ENCODE assay signal across 8 cellular contexts in genomic region chr3:50602675-50603191, GRCh38. TPM values are rescaled to one million over a fixed set of nuclear protein-coding genes. Genes with fewer than 3 reads are reported as not detected.
DNase-seq lines count a peak whose midpoint lies in the region; ATAC-seq, FAIRE-seq and TF ChIP-seq lines count a peak whose summit lies in the region.

No MANE protein-coding gene starts in this region.

- H3K4me1 Mint-ChIP-seq in activated CD8-positive, alpha-beta T cell treated with anti-CD3 and anti-CD28 coated beads, Interleukin-2, amount 10 ng/mL, durations not matched to agents 7 days and 5 days (ENCODE audit: low read depth): peaks cover 85% of the 10 kb centered on the region

- peaks cover 99% of the 10 kb centered on the region for H3K4me1 ChIP-seq in DND-41 (ENCODE audit: insufficient read depth, low read length)
- H3K4me1 ChIP-seq in right atrium auricular region: peaks cover 0 to 88% of the 10 kb centered on the region in 2 donors
- peaks cover 12% of the 10 kb centered on the region for H3K4me1 ChIP-seq in smooth muscle cell (ENCODE audit: low read depth)

- FAIRE-seq in RCC 7860 (lab: Jason Lieb, UNC): no peak

- peak overlapping the region; percentile 91 for H3K9ac ChIP-seq in DND-41 (ENCODE audit: low read depth, low read length)
- no peak overlapping the region for H3K9ac ChIP-seq in smooth muscle cell (ENCODE audit: low read depth)

- H3K36me3 Mint-ChIP-seq in activated CD8-positive, alpha-beta T cell treated with anti-CD3 and anti-CD28 coated beads, Interleukin-2, amount 10 ng/mL, durations not matched to agents 7 days and 5 days (ENCODE audit: low read depth): peaks cover 91% of the 10 kb centered on the region

- H3K4me3 ChIP-seq in DND-41 (ENCODE audit: low read depth in 1 of 2, low read length in 2 of 2) (peak overlapping the region in 1 of 2 experiments; percentile 82; a peak in 2 of 4 replicates), right atrium auricular region (no peak overlapping the region), smooth muscle cell (no peak overlapping the region)

- H3K27me3 ChIP-seq in DND-41 (ENCODE audit: insufficient read depth, low read length, poor library complexity): no peaks in the 10 kb centered on the region
- H3K27me3 ChIP-seq in right atrium auricular region: no peaks in the 10 kb centered on the region
- no peaks in the 10 kb centered on the region for H3K27me3 ChIP-seq in smooth muscle cell (ENCODE audit: low read depth)

- H3K9me3 ChIP-seq in DND-41 (ENCODE audit: insufficient read depth, low read length, severe bottlenecking) (no peaks in the 10 kb centered on the region), right atrium auricular region (no peaks in the 10 kb centered on the region), smooth muscle cell (replicated peaks; ENCODE audit: low read depth) (no peaks in the 10 kb centered on the region)

- 77% methylated on average over 8 of the region's 8 CpGs for WGBS in smooth muscle cell (ENCODE audit: low lambda C conversion rate)

- CTCF ChIA-PET in activated CD8-positive, alpha-beta T cell treated with anti-CD3 and anti-CD28 coated beads, Interleukin-2, amount 10 ng/mL, durations not matched to agents 7 days and 5 days (lab: Charles Lee): interaction anchor here (1.0 to 29.5 kb wide), 7 partner anchors 9 to 262 kb away, joined by 3 to 1321 read pairs (median 11); partner anchors contain the start of genes C3orf18, CISH, HEMK1 and RASSF1

- POLR2A ChIA-PET in activated CD8-positive, alpha-beta T cell treated with anti-CD3 and anti-CD28 coated beads, Interleukin-2, amount 10 ng/mL, durations not matched to agents 7 days and 5 days (lab: Charles Lee): interaction anchor here (0.6 to 22.1 kb wide), 5 partner anchors 11 to 262 kb away, joined by 3 to 1664 read pairs (median 398); partner anchors contain the start of genes C3orf18, CISH, HEMK1 and MAPKAPK3

- peak overlapping the region; percentile 85 for H3K4me2 ChIP-seq in DND-41 (ENCODE audit: insufficient read depth, low read length)
- H3K4me2 ChIP-seq in smooth muscle cell: no peak overlapping the region

- H3K27me3 Mint-ChIP-seq in activated CD8-positive, alpha-beta T cell treated with anti-CD3 and anti-CD28 coated beads, Interleukin-2, amount 10 ng/mL, durations not matched to agents 7 days and 5 days (ENCODE audit: low read depth): no peaks in the 10 kb centered on the region

- H2AFZ ChIP-seq in DND-41 (ENCODE audit: low read depth, low read length) (no peak overlapping the region), smooth muscle cell (ENCODE audit: low read depth) (no peak overlapping the region)

- no peak for DNase-seq in DND-41
- DNase-seq in activated CD8-positive, alpha-beta T cell treated with anti-CD3 and anti-CD28 coated beads, Interleukin-2, amount 10 ng/mL, durations not matched to agents 7 days and 5 days: no peak
- no peak for DNase-seq in right atrium auricular region (ENCODE audit: low spot score)
- DNase-seq in smooth muscle cell (lab: John Stamatoyannopoulos, UW; ENCODE audit: unreplicated experiment): no peak
- no peak for DNase-seq in RCC 7860 (ENCODE audit: low spot score)

- H3K36me3 ChIP-seq in DND-41 (ENCODE audit: insufficient read depth, low read length) (peaks cover 47% of the 10 kb centered on the region), right atrium auricular region (peaks cover 16% of the 10 kb centered on the region), smooth muscle cell (ENCODE audit: low read depth) (no peaks in the 10 kb centered on the region)

- peak; percentile 0 for ATAC-seq in DND-41 (ENCODE audit: insufficient read depth, low read depth)
- no peak for ATAC-seq in activated CD8-positive, alpha-beta T cell treated with anti-CD3 and anti-CD28 coated beads, Interleukin-2, amount 10 ng/mL, durations not matched to agents 7 days and 5 days
- no peak for ATAC-seq in HG02973 (IDR thresholded peaks at IDR 0.05; ENCODE audit: unreplicated experiment)
- no peak for ATAC-seq in GM21390 (IDR thresholded peaks at IDR 0.05; ENCODE audit: unreplicated experiment)
- no peak for ATAC-seq in HG03457 (IDR thresholded peaks at IDR 0.05; ENCODE audit: unreplicated experiment)

- H3K27ac ChIP-seq in DND-41 (ENCODE audit: low read length): peak overlapping the region; percentile 99
- H3K27ac ChIP-seq in right atrium auricular region: peak overlapping the region; percentile 94 to 98
- H3K27ac ChIP-seq in smooth muscle cell (ENCODE audit: low read depth): peak overlapping the region; percentile 76

- H3K27ac Mint-ChIP-seq in activated CD8-positive, alpha-beta T cell treated with anti-CD3 and anti-CD28 coated beads, Interleukin-2, amount 10 ng/mL, durations not matched to agents 7 days and 5 days: peak overlapping the region; percentile 97

- peaks cover 25% of the 10 kb centered on the region for H4K20me1 ChIP-seq in DND-41 (ENCODE audit: insufficient read depth, low read length)
- H4K20me1 ChIP-seq in smooth muscle cell (ENCODE audit: low read depth): no peaks in the 10 kb centered on the region

- peak overlapping the region; percentile 94 for H3K4me3 Mint-ChIP-seq in activated CD8-positive, alpha-beta T cell treated with anti-CD3 and anti-CD28 coated beads, Interleukin-2, amount 10 ng/mL, durations not matched to agents 7 days and 5 days

- H3K9me3 Mint-ChIP-seq in activated CD8-positive, alpha-beta T cell treated with anti-CD3 and anti-CD28 coated beads, Interleukin-2, amount 10 ng/mL, durations not matched to agents 7 days and 5 days (ENCODE audit: insufficient read depth): no peaks in the 10 kb centered on the region

- H3K79me2 ChIP-seq in DND-41 (ENCODE audit: insufficient read depth, low read length) (peaks cover 82% of the 10 kb centered on the region), smooth muscle cell (ENCODE audit: low read depth) (no peaks in the 10 kb centered on the region)

- peaks cover 6% of the 10 kb centered on the region for H3F3A ChIP-seq in smooth muscle cell (ENCODE audit: low read depth)

- TF ChIP-seq CTCF in DND-41 (IDR thresholded peaks at IDR 0.05; ENCODE audit: borderline replicate concordance, extremely low read depth, low read length, poor library complexity, severe bottlenecking) (no peak), right atrium auricular region (IDR thresholded peaks at IDR 0.05) (no peak), smooth muscle cell (IDR thresholded peaks at IDR 0.05; ENCODE audit: borderline replicate concordance, insufficient read depth, poor library complexity, severe bottlenecking) (no peak)

RNA-seq across cellular contexts. Expression of gene CISH, which starts 8.8 kb away (rescaled TPM):
- total RNA-seq in activated CD8-positive, alpha-beta T cell treated with anti-CD3 and anti-CD28 coated beads, Interleukin-2, amount 10 ng/mL, durations not matched to agents 7 days and 5 days: 100 to 1,000 TPM; 380 to 394 TPM
- total RNA-seq in right atrium auricular region: 1 to 10 TPM; 4.7 to 9.9 TPM
- 1.8 and 3.0 TPM in 2 replicates for total RNA-seq in smooth muscle cell
- polyA plus RNA-seq in smooth muscle cell: 12.4 and 15.9 TPM in 2 replicates

RNA-seq across cellular contexts. Expression of gene MAPKAPK3, which starts 14.2 kb away (rescaled TPM):
- total RNA-seq in activated CD8-positive, alpha-beta T cell treated with anti-CD3 and anti-CD28 coated beads, Interleukin-2, amount 10 ng/mL, durations not matched to agents 7 days and 5 days: 100 to 1,000 TPM; 224 to 225 TPM
- total RNA-seq in right atrium auricular region (100 to 1,000 TPM; 148 to 187 TPM), smooth muscle cell (17.1 and 20.2 TPM in 2 replicates)
- polyA plus RNA-seq in smooth muscle cell: 18.7 and 23.7 TPM in 2 replicates

RNA-seq across cellular contexts. Expression of gene HEMK1, which starts 33.4 kb away (rescaled TPM):
- 10 to 100 TPM; 83.3 to 86.0 TPM for total RNA-seq in activated CD8-positive, alpha-beta T cell treated with anti-CD3 and anti-CD28 coated beads, Interleukin-2, amount 10 ng/mL, durations not matched to agents 7 days and 5 days
- total RNA-seq in right atrium auricular region (1 to 10 TPM; 7.2 to 9.6 TPM), smooth muscle cell (6.5 and 15.3 TPM in 2 replicates)
- 26.4 and 28.3 TPM in 2 replicates for polyA plus RNA-seq in smooth muscle cell

RNA-seq across cellular contexts. Expression of gene C3orf18, which starts 35.2 kb away (rescaled TPM):
- 10 to 100 TPM; 58.5 to 61.6 TPM for total RNA-seq in activated CD8-positive, alpha-beta T cell treated with anti-CD3 and anti-CD28 coated beads, Interleukin-2, amount 10 ng/mL, durations not matched to agents 7 days and 5 days
- total RNA-seq in right atrium auricular region: 10 to 100 TPM; 25.6 to 34.8 TPM
- 6.6 and 8.7 TPM in 2 replicates for total RNA-seq in smooth muscle cell
- 18.9 and 20.0 TPM in 2 replicates for polyA plus RNA-seq in smooth muscle cell

Comparison
In these comparisons a context has a peak if more than half of its experiments do, and no peak if none do; other contexts are left out.
1. RNA of gene CISH, which starts 8.8 kb away (total RNA-seq): 380 to 394 TPM in activated CD8-positive, alpha-beta T cell treated with anti-CD3 and anti-CD28 coated beads, Interleukin-2, amount 10 ng/mL, durations not matched to agents 7 days and 5 days; 4.7 to 9.9 TPM in right atrium auricular region and 1.8 to 3.0 TPM in smooth muscle cell; every median in the first group is over 10 times any median in the second.
2. Peak in every context shown above with its lines, with median percentiles within 50 percentile points of each other: H3K27ac ChIP-seq.